21 cellular contexts compared by ENCODE assay signal in genomic region chr18:79971986-79972385, GRCh38.
"Had no signal": no experiment of that assay in that cellular context is flagged by ENCODE, and none has a peak within 500 bp of the region (broad histone marks: within the 10 kb centered on the region; RNA-seq: fewer than 3 reads in every experiment).

No MANE protein-coding gene starts in this region.

- H3K4me1 Mint-ChIP-seq: neural crest cell had no signal

- H3K9me3 Mint-ChIP-seq: activated B cell treated with CpG ODN at 0.5 μM for 24 hours; neural crest cell; T-helper 1 cell treated with Interleukin-12 subunit alpha and Interleukin-12 subunit beta and Interleukin-4 antibody, amounts not matched to agents 30 μg/mL and 1 μg/mL, for 36 hours had no signal

- ATAC-seq: activated CD8-positive, alpha-beta T cell treated with anti-CD3 and anti-CD28 coated beads, Interleukin-2, amount 10 ng/mL, durations not matched to agents 7 days and 5 days; body of pancreas; left ventricle myocardium superior; SK-N-SH treated with all-trans-retinoic acid at 6 μM for 48 hours had no signal

- H3K4me3 ChIP-seq: body of pancreas, sigmoid colon, spleen, thyroid gland, vagina had no signal

- H3K4me3 Mint-ChIP-seq: activated B cell treated with CpG ODN at 0.5 μM for 24 hours; activated CD8-positive, alpha-beta T cell treated with anti-CD3 and anti-CD28 coated beads, Interleukin-2, amount 10 ng/mL, durations not matched to agents 7 days and 5 days; neural crest cell; T-helper 1 cell treated with Interleukin-12 subunit alpha and Interleukin-12 subunit beta and Interleukin-4 antibody, amounts not matched to agents 30 μg/mL and 1 μg/mL, for 36 hours had no signal

- H3K27ac ChIP-seq: body of pancreas, sigmoid colon, spleen, thyroid gland, vagina had no signal

- H3K27me3 ChIP-seq: body of pancreas, sigmoid colon, spleen, thyroid gland, vagina had no signal

- H3K27me3 Mint-ChIP-seq: activated B cell treated with CpG ODN at 0.5 μM for 24 hours had no signal

- H3K27ac Mint-ChIP-seq: activated B cell treated with CpG ODN at 0.5 μM for 24 hours; activated CD8-positive, alpha-beta T cell treated with anti-CD3 and anti-CD28 coated beads, Interleukin-2, amount 10 ng/mL, durations not matched to agents 7 days and 5 days; T-helper 1 cell treated with Interleukin-12 subunit alpha and Interleukin-12 subunit beta and Interleukin-4 antibody, amounts not matched to agents 30 μg/mL and 1 μg/mL, for 36 hours had no signal

- H3K9me3 ChIP-seq: body of pancreas, sigmoid colon, spleen, thyroid gland, vagina had no signal

- H3K4me1 ChIP-seq: sigmoid colon, thyroid gland had no signal

- DNase-seq: activated B cell treated with CpG ODN at 0.5 μM for 24 hours; activated CD4-positive, alpha-beta T cell treated with anti-CD3 and anti-CD28 coated beads for 48 hours; activated CD8-positive, alpha-beta memory T cell treated with anti-CD3 and anti-CD28 coated beads, Interleukin-2, amount 50 U/mL, for 4 hours; activated CD8-positive, alpha-beta T cell treated with anti-CD3 and anti-CD28 coated beads, Interleukin-2, amount 10 ng/mL, durations not matched to agents 7 days and 5 days; amniotic stem cell; body of pancreas; central memory CD4-positive, alpha-beta T cell; cortex of kidney; effector CD4-positive, alpha-beta T cell; foreskin fibroblast; glutamatergic neuron; kidney glomerular epithelial cell; left ventricle myocardium superior; mesendoderm; sigmoid colon; spleen; thyroid gland had no signal
